Comparison of ENCODE assay signal across 16 cellular contexts in genomic region chr2:159060518-159060917, GRCh38.
"Had no signal": no experiment of that assay in that cellular context is flagged by ENCODE, and none has a peak within 500 bp of the region (broad histone marks: within the 10 kb centered on the region; RNA-seq: fewer than 3 reads in every experiment).

No MANE protein-coding gene starts in this region.

- DNase-seq: effector memory CD8-positive, alpha-beta T cell; hypothalamus; kidney; left ventricle myocardium inferior; lower lobe of right lung; naive B cell; right lobe of liver; small intestine; stimulated activated CD4-positive, alpha-beta T cell treated with anti-CD3 and anti-CD28 coated beads, Interleukin-15, amount 100 ng/mL, for 24 hours; stimulated activated CD4-positive, alpha-beta T cell treated with anti-CD3 and anti-CD28 coated beads, Interleukin-2, amount 100 ng/mL, for 48 hours; stimulated activated naive B cell treated with anti-CD40 and anti-IgM and Interleukin-4, amounts not matched to agents 10 μg/mL and 1 μg/mL and 100 μg/mL, for 72 hours had no signal

- ATAC-seq: effector memory CD8-positive, alpha-beta T cell; natural killer cell treated with Interleukin-12 subunit alpha and Interleukin-12 subunit beta and Interleukin-15 and Interleukin-18, amount 100 ng/mL, for 72 hours; right lobe of liver; stimulated activated naive B cell treated with anti-CD40 and anti-IgM and Interleukin-4, amounts not matched to agents 10 μg/mL and 1 μg/mL and 100 μg/mL, for 72 hours had no signal

- H3K4me3 Mint-ChIP-seq: central memory CD8-positive, alpha-beta T cell; effector memory CD8-positive, alpha-beta T cell; naive B cell; natural killer cell treated with Interleukin-12 subunit alpha and Interleukin-12 subunit beta and Interleukin-15 and Interleukin-18, amount 100 ng/mL, for 72 hours; neural progenitor cell; stimulated activated naive B cell treated with anti-CD40 and anti-IgM and Interleukin-4, amounts not matched to agents 10 μg/mL and 1 μg/mL and 100 μg/mL, for 72 hours; stimulated activated naive CD8-positive, alpha-beta T cell treated with anti-CD3 and anti-CD28 coated beads, Interleukin-15, Interleukin-2, amounts not matched to agents 100 ng/mL and 50 ng/mL, for 24 hours had no signal

- H3K9me3 Mint-ChIP-seq: central memory CD8-positive, alpha-beta T cell; effector memory CD8-positive, alpha-beta T cell; naive B cell; natural killer cell treated with Interleukin-12 subunit alpha and Interleukin-12 subunit beta and Interleukin-15 and Interleukin-18, amount 100 ng/mL, for 72 hours; neural progenitor cell; stimulated activated naive B cell treated with anti-CD40 and anti-IgM and Interleukin-4, amounts not matched to agents 10 μg/mL and 1 μg/mL and 100 μg/mL, for 72 hours; stimulated activated naive CD8-positive, alpha-beta T cell treated with anti-CD3 and anti-CD28 coated beads, Interleukin-15, Interleukin-2, amounts not matched to agents 100 ng/mL and 50 ng/mL, for 24 hours had no signal

- H3K4me1 Mint-ChIP-seq: central memory CD8-positive, alpha-beta T cell; stimulated activated naive B cell treated with anti-CD40 and anti-IgM and Interleukin-4, amounts not matched to agents 10 μg/mL and 1 μg/mL and 100 μg/mL, for 72 hours had no signal

- H3K36me3 Mint-ChIP-seq: naive B cell; natural killer cell treated with Interleukin-12 subunit alpha and Interleukin-12 subunit beta and Interleukin-15 and Interleukin-18, amount 100 ng/mL, for 72 hours; neural progenitor cell; stimulated activated naive B cell treated with anti-CD40 and anti-IgM and Interleukin-4, amounts not matched to agents 10 μg/mL and 1 μg/mL and 100 μg/mL, for 72 hours had no signal

- H3K27me3 Mint-ChIP-seq: central memory CD8-positive, alpha-beta T cell; progenitor cell of endocrine pancreas; stimulated activated naive B cell treated with anti-CD40 and anti-IgM and Interleukin-4, amounts not matched to agents 10 μg/mL and 1 μg/mL and 100 μg/mL, for 72 hours; stimulated activated naive CD8-positive, alpha-beta T cell treated with anti-CD3 and anti-CD28 coated beads, Interleukin-15, Interleukin-2, amounts not matched to agents 100 ng/mL and 50 ng/mL, for 24 hours had no signal

- H3K27ac Mint-ChIP-seq: effector memory CD8-positive, alpha-beta T cell; natural killer cell treated with Interleukin-12 subunit alpha and Interleukin-12 subunit beta and Interleukin-15 and Interleukin-18, amount 100 ng/mL, for 72 hours; neural progenitor cell; progenitor cell of endocrine pancreas; stimulated activated naive B cell treated with anti-CD40 and anti-IgM and Interleukin-4, amounts not matched to agents 10 μg/mL and 1 μg/mL and 100 μg/mL, for 72 hours; stimulated activated naive CD8-positive, alpha-beta T cell treated with anti-CD3 and anti-CD28 coated beads, Interleukin-15, Interleukin-2, amounts not matched to agents 100 ng/mL and 50 ng/mL, for 24 hours had no signal
